ENCODE assay signal across 10 cellular contexts in genomic region chr6:36622901-36623546, GRCh38. TPM values are rescaled to one million over a fixed set of nuclear protein-coding genes. Genes with fewer than 3 reads are reported as not detected.
DNase-seq lines count a peak whose midpoint lies in the region; ATAC-seq, FAIRE-seq and TF ChIP-seq lines count a peak whose summit lies in the region.
"Had no signal": no experiment of that assay in that cellular context is flagged by ENCODE, and none has a peak within 500 bp of the region (broad histone marks: within the 10 kb centered on the region; RNA-seq: fewer than 3 reads in every experiment).

No MANE protein-coding gene starts in this region.

- no peak for FAIRE-seq in HepG2 (lab: Jason Lieb, UNC)
- no peak for FAIRE-seq in urothelium cell line (lab: Jason Lieb, UNC)
- FAIRE-seq: astrocyte had no signal

- H3K27ac ChIP-seq in RWPE2 (ENCODE audit: poor library complexity, severe bottlenecking) (no peak overlapping the region), HepG2 (ENCODE audit: extremely low read length, insufficient read depth, low read length) (no peak overlapping the region), suprapubic skin (no peak overlapping the region)

- no peak overlapping the region for H3K4me2 ChIP-seq in HepG2 (ENCODE audit: low read depth, low read length)

- POLR2A ChIA-PET in HepG2 (lab: Yijun Ruan, JAX), result no interaction called here

- no peak for DNase-seq in activated CD8-positive, alpha-beta memory T cell treated with anti-CD3 and anti-CD28 coated beads, Interleukin-2, amount 10 ng/mL, durations not matched to agents 7 days and 5 days
- no peak for DNase-seq in activated CD8-positive, alpha-beta memory T cell treated with anti-CD3 and anti-CD28 coated beads, Interleukin-2, amount 50 U/mL, for 4 hours
- no peak for DNase-seq in RWPE2 (ENCODE audit: low spot score)
- no peak for DNase-seq in HepG2 (ENCODE audit: low spot score)
- peak; percentile 32 to 53 for DNase-seq in suprapubic skin (ENCODE audit: low spot score in 2 of 2)
- no peak for DNase-seq in urothelium cell line (ENCODE audit: low spot score)
- DNase-seq in NCI-H446 (lab: John Stamatoyannopoulos, UW), result no peak
- DNase-seq in NCI-H1105 (lab: John Stamatoyannopoulos, UW), result no peak

- peaks cover 24% of the 10 kb centered on the region for H3K4me1 Mint-ChIP-seq in activated CD8-positive, alpha-beta memory T cell treated with anti-CD3 and anti-CD28 coated beads, Interleukin-2, amount 10 ng/mL, durations not matched to agents 7 days and 5 days

- H3K9me3 Mint-ChIP-seq in activated CD8-positive, alpha-beta memory T cell treated with anti-CD3 and anti-CD28 coated beads, Interleukin-2, amount 10 ng/mL, durations not matched to agents 7 days and 5 days (ENCODE audit: low read depth), result no peaks in the 10 kb centered on the region
- H3K9me3 Mint-ChIP-seq: neural crest cell had no signal

- H4K20me1 ChIP-seq in HepG2 (ENCODE audit: insufficient read depth, low read length), result no peaks in the 10 kb centered on the region

- H3K4me1 ChIP-seq in RWPE2 (ENCODE audit: insufficient read depth, poor library complexity, severe bottlenecking) (peaks cover 4% of the 10 kb centered on the region), HepG2 (ENCODE audit: insufficient read depth, low read length) (peaks cover 25% of the 10 kb centered on the region), suprapubic skin (peaks cover 50% of the 10 kb centered on the region)

- ATAC-seq in activated CD8-positive, alpha-beta memory T cell treated with anti-CD3 and anti-CD28 coated beads, Interleukin-2, amount 10 ng/mL, durations not matched to agents 7 days and 5 days, result peak; percentile 32
- ATAC-seq in RWPE2 (ENCODE audit: low read depth) (peak; percentile 37; the same call in 2 of the 3 replicates), HepG2 (peak; percentile 17)

- CTCF ChIA-PET in activated CD8-positive, alpha-beta memory T cell treated with anti-CD3 and anti-CD28 coated beads, Interleukin-2, amount 10 ng/mL, durations not matched to agents 7 days and 5 days (lab: Charles Lee), result interaction anchor here (0.6 to 4.4 kb wide), 17 partner anchors 8 to 587 kb away, joined by 3 to 57 read pairs (median 4); partner anchors contain the start of gene CDKN1A
- CTCF ChIA-PET in HepG2 (lab: Yijun Ruan, JAX; ENCODE audit: low intra/inter-chr PET ratio, low total read pairs), result interaction anchor here (1.0 to 4.2 kb wide), 7 partner anchors 8 to 136 kb away, joined by 3 to 59 read pairs (median 8); partner anchors contain the start of gene CDKN1A

- BruUV-seq in HepG2 (replicated peaks; lab: Mats Ljungman, UMichigan), result no TSS peak

- no peaks in the 10 kb centered on the region for H3K27me3 ChIP-seq in RWPE2 (ENCODE audit: insufficient read depth, poor library complexity, severe bottlenecking)
- H3K27me3 ChIP-seq in HepG2 (ENCODE audit: control insufficient read depth in 1 of 2, insufficient read depth in 2 of 2, low read length in 2 of 2), result peaks cover 0 to 28% of the 10 kb centered on the region in 2 experiments; a peak in 2 of 5 replicates
- H3K27me3 ChIP-seq in suprapubic skin, result no peaks in the 10 kb centered on the region

- TF ChIP-seq RAD21 in HepG2 (CRISPR knock-in tag; IDR thresholded peaks at IDR 0.05), result no peak

- intact Hi-C loops in HepG2 (cut with micrococcal nuclease; ENCODE audit: unreplicated experiment), result loop anchor here (1.0 to 10.0 kb wide), 4 partner anchors 57 to 232 kb away; no protein-coding TSS in a partner anchor

- H3K27ac Mint-ChIP-seq in activated CD8-positive, alpha-beta memory T cell treated with anti-CD3 and anti-CD28 coated beads, Interleukin-2, amount 10 ng/mL, durations not matched to agents 7 days and 5 days, result no peak overlapping the region

- H3K36me3 Mint-ChIP-seq in activated CD8-positive, alpha-beta memory T cell treated with anti-CD3 and anti-CD28 coated beads, Interleukin-2, amount 10 ng/mL, durations not matched to agents 7 days and 5 days, result no peaks in the 10 kb centered on the region

- H3K9me3 ChIP-seq in RWPE2 (ENCODE audit: severe bottlenecking) (no peaks in the 10 kb centered on the region), HepG2 (ENCODE audit: low read length) (no peaks in the 10 kb centered on the region), suprapubic skin (no peaks in the 10 kb centered on the region)

- TF ChIP-seq CTCF in RWPE2 (IDR thresholded peaks at IDR 0.05; ENCODE audit: poor library complexity, severe bottlenecking) (no peak), HepG2 (CRISPR knock-in tag; IDR thresholded peaks at IDR 0.05) (no peak), suprapubic skin (IDR thresholded peaks at IDR 0.05) (no peak)

- in situ Hi-C loops in HepG2 (cut with HindIII; ENCODE audit: extremely low pct_ligation_motif_present, low pct_unique_long_range_greater_than_20kb), result loop anchor here (5.0 kb wide), 2 partner anchors 59 to 99 kb away; no protein-coding TSS in a partner anchor

- TF ChIP-seq EP300 in HepG2 (IDR thresholded peaks at IDR 0.05; ENCODE audit: low read depth in 2 of 2, low read length in 2 of 2) (no peak), HepG2 (CRISPR knock-in tag; IDR thresholded peaks at IDR 0.05; ENCODE audit: borderline replicate concordance) (no peak), suprapubic skin (IDR thresholded peaks at IDR 0.05) (no peak)

- H3K9ac ChIP-seq in HepG2 (ENCODE audit: insufficient read depth, low read depth, low read length), result no peak overlapping the region

- 43% methylated on average over 4 of the region's 4 CpGs for WGBS in HepG2 (ENCODE audit: low lambda C conversion rate)
- 45% methylated on average over 4 of the region's 4 CpGs for WGBS in suprapubic skin

- no peak for TF ChIP-seq POLR2A in HepG2 (IDR thresholded peaks at IDR 0.05; ENCODE audit: insufficient read depth in 1 of 2, low read depth in 2 of 2, low read length in 2 of 2)
- no peak for TF ChIP-seq POLR2A in suprapubic skin (IDR thresholded peaks at IDR 0.05)

- H3K27me3 Mint-ChIP-seq in activated CD8-positive, alpha-beta memory T cell treated with anti-CD3 and anti-CD28 coated beads, Interleukin-2, amount 10 ng/mL, durations not matched to agents 7 days and 5 days, result no peaks in the 10 kb centered on the region

- no peaks in the 10 kb centered on the region for H3K79me2 ChIP-seq in HepG2 (ENCODE audit: insufficient read depth, low read length)

- H3K36me3 ChIP-seq in RWPE2 (ENCODE audit: low read depth), result no peaks in the 10 kb centered on the region
- H3K36me3 ChIP-seq in HepG2 (replicated peaks in 1 of 2; ENCODE audit: control insufficient read depth in 1 of 2, insufficient read depth in 2 of 2, low read length in 2 of 2), result no peaks in the 10 kb centered on the region
- H3K36me3 ChIP-seq in suprapubic skin, result no peaks in the 10 kb centered on the region

- H3K4me3 Mint-ChIP-seq in activated CD8-positive, alpha-beta memory T cell treated with anti-CD3 and anti-CD28 coated beads, Interleukin-2, amount 10 ng/mL, durations not matched to agents 7 days and 5 days, result no peak overlapping the region
- H3K4me3 Mint-ChIP-seq: neural crest cell had no signal

- H3K4me3 ChIP-seq in RWPE2 (ENCODE audit: severe bottlenecking) (no peak overlapping the region), HepG2 (replicated peaks in 1 of 3; ENCODE audit: insufficient read depth in 1 of 3, low read depth in 2 of 3, low read length in 3 of 3) (no peak overlapping the region), suprapubic skin (no peak overlapping the region)

- H2AFZ ChIP-seq in HepG2 (ENCODE audit: low read length), result no peak overlapping the region

RNA-seq across cellular contexts. Expression of gene SRSF3, which starts 28.9 kb away (rescaled TPM):
- 100 to 1,000 TPM; 416 to 514 TPM for total RNA-seq in activated CD8-positive, alpha-beta memory T cell treated with anti-CD3 and anti-CD28 coated beads, Interleukin-2, amount 10 ng/mL, durations not matched to agents 7 days and 5 days
- total RNA-seq in HepG2 (2016; rRNA removed; fragmentation: Illumina TruSeq; extraction: Trizol), result 684 and 1,115 TPM in 2 replicates
- 87.6 and 93.5 TPM in 2 replicates for total RNA-seq in HepG2 (2016; cell fraction: cytosol; rRNA removed; fragmentation: Illumina TruSeq; extraction: Trizol; ENCODE audit: low read depth)
- 702 and 1,085 TPM in 2 replicates for total RNA-seq in HepG2 (2016; cell fraction: insoluble cytoplasmic fraction; rRNA removed; fragmentation: Illumina TruSeq; extraction: Trizol)
- total RNA-seq in HepG2 (2016; cell fraction: membrane; rRNA removed; fragmentation: Illumina TruSeq; extraction: Trizol), result 160 and 205 TPM in 2 replicates
- total RNA-seq in HepG2 (2016; cell fraction: nucleus; rRNA removed; fragmentation: Illumina TruSeq; extraction: Trizol), result 332 and 341 TPM in 2 replicates
- polyA plus RNA-seq in HepG2 (2011; rRNA removed), result 149 and 206 TPM in 2 replicates
- 204 and 209 TPM in 2 replicates for polyA plus RNA-seq in HepG2 (2011; cell fraction: cytosol; rRNA removed)
- 336 and 345 TPM in 2 replicates for polyA plus RNA-seq in HepG2 (2011; cell fraction: nucleus; rRNA removed)
- 161 and 268 TPM in 2 replicates for polyA plus RNA-seq in HepG2 (2012)
- polyA plus RNA-seq in HepG2 (2016; cell fraction: cytosol; fragmentation: Illumina TruSeq; extraction: Trizol; ENCODE audit: low read depth), result 90.1 and 97.9 TPM in 2 replicates
- polyA plus RNA-seq in HepG2 (2016; cell fraction: insoluble cytoplasmic fraction; fragmentation: Illumina TruSeq; extraction: Trizol; ENCODE audit: low read depth), result 1,067 and 1,144 TPM in 2 replicates
- polyA plus RNA-seq in HepG2 (2016; cell fraction: membrane; fragmentation: Illumina TruSeq; extraction: Trizol; ENCODE audit: low read depth), result 123 and 146 TPM in 2 replicates
- polyA plus RNA-seq in HepG2 (2016; cell fraction: nucleus; fragmentation: Illumina TruSeq; extraction: Trizol; ENCODE audit: insufficient read depth, low read depth), result 510 and 537 TPM in 2 replicates
- 214 and 251 TPM in 2 replicates for polyA minus RNA-seq in HepG2 (2011; rRNA and poly(A)+ RNA removed; ENCODE audit: low replicate concordance)
- 55.8 and 58.4 TPM in 2 replicates for polyA minus RNA-seq in HepG2 (2011; cell fraction: cytosol; rRNA and poly(A)+ RNA removed)
- polyA minus RNA-seq in HepG2 (2011; cell fraction: nucleus; rRNA and poly(A)+ RNA removed), result 453 and 553 TPM in 2 replicates
- total RNA-seq in suprapubic skin, result 100 to 1,000 TPM; 152 to 180 (median 167) TPM

RNA-seq across cellular contexts. Expression of gene CDKN1A, which starts 55.5 kb away (rescaled TPM):
- 100 to 1,000 TPM in 1 of 2 experiments, 10 to 100 TPM in 1; 67.5 to 109 TPM for total RNA-seq in activated CD8-positive, alpha-beta memory T cell treated with anti-CD3 and anti-CD28 coated beads, Interleukin-2, amount 10 ng/mL, durations not matched to agents 7 days and 5 days
- total RNA-seq in HepG2 (2016; rRNA removed; fragmentation: Illumina TruSeq; extraction: Trizol) (56.0 and 60.7 TPM in 2 replicates), suprapubic skin (100 to 1,000 TPM; 138 to 315 (median 207) TPM)
- 14.1 and 14.6 TPM in 2 replicates for total RNA-seq in HepG2 (2016; cell fraction: cytosol; rRNA removed; fragmentation: Illumina TruSeq; extraction: Trizol; ENCODE audit: low read depth)
- 60.2 and 60.7 TPM in 2 replicates for total RNA-seq in HepG2 (2016; cell fraction: insoluble cytoplasmic fraction; rRNA removed; fragmentation: Illumina TruSeq; extraction: Trizol)
- 35.8 and 37.2 TPM in 2 replicates for total RNA-seq in HepG2 (2016; cell fraction: membrane; rRNA removed; fragmentation: Illumina TruSeq; extraction: Trizol)
- total RNA-seq in HepG2 (2016; cell fraction: nucleus; rRNA removed; fragmentation: Illumina TruSeq; extraction: Trizol), result 39.4 and 41.1 TPM in 2 replicates
- polyA plus RNA-seq in HepG2 (2011; rRNA removed), result 92.1 and 131 TPM in 2 replicates
- polyA plus RNA-seq in HepG2 (2011; cell fraction: cytosol; rRNA removed), result 101 and 109 TPM in 2 replicates
- 99.7 and 130 TPM in 2 replicates for polyA plus RNA-seq in HepG2 (2011; cell fraction: nucleus; rRNA removed)
- polyA plus RNA-seq in HepG2 (2012), result 25.4 and 74.5 TPM in 2 replicates
- 11.7 and 12.8 TPM in 2 replicates for polyA plus RNA-seq in HepG2 (2016; cell fraction: cytosol; fragmentation: Illumina TruSeq; extraction: Trizol; ENCODE audit: low read depth)
- 67.9 and 74.3 TPM in 2 replicates for polyA plus RNA-seq in HepG2 (2016; cell fraction: insoluble cytoplasmic fraction; fragmentation: Illumina TruSeq; extraction: Trizol; ENCODE audit: low read depth)
- polyA plus RNA-seq in HepG2 (2016; cell fraction: membrane; fragmentation: Illumina TruSeq; extraction: Trizol; ENCODE audit: low read depth), result 27.1 and 27.5 TPM in 2 replicates
- 70.1 and 78.2 TPM in 2 replicates for polyA plus RNA-seq in HepG2 (2016; cell fraction: nucleus; fragmentation: Illumina TruSeq; extraction: Trizol; ENCODE audit: insufficient read depth, low read depth)
- 52.9 and 74.7 TPM in 2 replicates for polyA minus RNA-seq in HepG2 (2011; rRNA and poly(A)+ RNA removed; ENCODE audit: low replicate concordance)
- polyA minus RNA-seq in HepG2 (2011; cell fraction: cytosol; rRNA and poly(A)+ RNA removed), result 33.1 and 37.9 TPM in 2 replicates
- polyA minus RNA-seq in HepG2 (2011; cell fraction: nucleus; rRNA and poly(A)+ RNA removed), result 23.8 and 39.9 TPM in 2 replicates

Comparison
In these comparisons a context has a peak if more than half of its experiments do, and no peak if none do; other contexts are left out.
1. DNase-seq: peak in suprapubic skin (2 of 2); none in activated CD8-positive, alpha-beta memory T cell treated with anti-CD3 and anti-CD28 coated beads, Interleukin-2, amount 10 ng/mL, durations not matched to agents 7 days and 5 days (single experiment), activated CD8-positive, alpha-beta memory T cell treated with anti-CD3 and anti-CD28 coated beads, Interleukin-2, amount 50 U/mL, for 4 hours (single experiment), RWPE2 (single experiment), HepG2 (single experiment), urothelium cell line (single experiment), NCI-H446 (0 of 2) and NCI-H1105 (single experiment).
2. Peak in every context shown above with its lines, with median percentiles within 50 percentile points of each other: ATAC-seq.